In the genomic region with DNA sequence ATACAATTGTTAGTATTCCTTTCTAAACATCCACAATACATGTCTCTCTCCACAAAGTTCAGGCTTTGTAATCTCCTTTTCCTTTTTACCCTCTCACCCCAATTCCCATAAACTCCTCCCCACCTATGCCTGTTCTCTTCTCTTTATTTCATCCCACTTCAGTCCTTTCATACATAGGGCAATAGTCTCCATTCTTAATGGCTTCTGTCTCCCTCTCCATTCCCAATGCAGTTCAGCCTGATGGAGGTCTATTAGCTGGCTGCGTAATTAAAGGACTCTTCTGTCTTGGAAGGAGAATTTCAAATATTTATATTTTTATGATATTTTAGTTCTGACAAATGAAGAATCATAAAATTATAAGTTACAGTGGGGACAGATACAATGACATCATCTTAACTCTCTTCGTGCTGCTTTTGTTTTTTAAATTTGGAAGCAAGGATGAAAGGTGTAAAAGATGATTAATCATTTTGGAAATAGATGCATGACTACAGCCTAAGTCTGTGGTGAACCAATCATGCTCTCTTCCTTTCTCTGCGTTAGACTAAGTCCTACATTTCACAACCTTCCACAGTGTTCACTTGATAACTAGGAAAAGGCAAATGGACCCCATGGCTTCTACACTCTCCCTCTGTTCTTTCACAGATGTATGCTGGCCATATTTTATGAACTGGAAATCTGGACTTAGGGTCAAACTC, we compare ENCODE assay signal across 23 cellular contexts. TPM values are rescaled to one million over a fixed set of nuclear protein-coding genes. Genes with fewer than 3 reads are reported as not detected.
"Had no signal": no experiment of that assay in that cellular context is flagged by ENCODE, and none has a peak within 500 bp of the region (broad histone marks: within the 10 kb centered on the region; RNA-seq: fewer than 3 reads in every experiment).

No MANE protein-coding gene starts in this region.

- H3K9me3 ChIP-seq: testis had no signal

- H3K79me2 ChIP-seq: parathyroid adenoma had no signal

- H3K36me3 ChIP-seq: breast epithelium, gastroesophageal sphincter, transverse colon had no signal

- H3K4me3 ChIP-seq: breast epithelium, gastroesophageal sphincter, psoas muscle, testis, transverse colon had no signal

- ATAC-seq: activated CD8-positive, alpha-beta T cell treated with anti-CD3 and anti-CD28 coated beads for 36 hours; activated naive CD8-positive, alpha-beta T cell treated with anti-CD3 and anti-CD28 coated beads, Interleukin-2, amount 50 U/mL, for 24 hours; gastroesophageal sphincter; left cardiac atrium; naive thymus-derived CD8-positive, alpha-beta T cell; psoas muscle had no signal

- H2AFZ ChIP-seq: parathyroid adenoma had no signal

- H3K27ac ChIP-seq: breast epithelium, epithelial cell of prostate, gastroesophageal sphincter, parathyroid adenoma, psoas muscle, testis, transverse colon had no signal

- H3K9ac ChIP-seq: parathyroid adenoma had no signal

- H3K27me3 ChIP-seq: breast epithelium, gastroesophageal sphincter, testis had no signal

- DNase-seq: activated B cell treated with CpG ODN at 0.5 μM for 24 hours; activated CD4-positive, alpha-beta T cell treated with anti-CD3 and anti-CD28 coated beads, Interleukin-2, amount 50 U/mL, for 1 hour; activated CD8-positive, alpha-beta T cell treated with anti-CD3 and anti-CD28 coated beads for 36 hours; activated naive CD8-positive, alpha-beta T cell treated with anti-CD3 and anti-CD28 coated beads, Interleukin-2, amount 50 U/mL, for 24 hours; activated T-cell treated with anti-CD3 and anti-CD28 coated beads, Interleukin-2, amount 50 U/mL, for 48 hours; central memory CD4-positive, alpha-beta T cell; dermis blood vessel endothelial cell; effector CD4-positive, alpha-beta T cell; hippocampal formation; left cardiac atrium; naive thymus-derived CD8-positive, alpha-beta T cell; nucleus accumbens; psoas muscle; stimulated activated naive CD4-positive, alpha-beta T cell treated with Interleukin-2 at 50 U/mL for 16 hours; T-helper 2 cell; testis; transverse colon had no signal

- H3K4me1 ChIP-seq: breast epithelium, gastroesophageal sphincter, parathyroid adenoma, psoas muscle, testis, transverse colon had no signal

RNA-seq across cellular contexts. Expression of gene FAM20A, which starts 11.2 kb away (rescaled TPM):
- total RNA-seq: activated B cell treated with CpG ODN at 0.5 μM for 24 hours; activated CD8-positive, alpha-beta T cell treated with anti-CD3 and anti-CD28 coated beads for 36 hours; activated T-helper 2 cell treated with anti-CD3 and anti-CD28 coated beads, Interferon-gamma antibody, Interleukin-2, Interleukin-4, amounts not matched to agents 10 μg/mL and 5 μg/mL and 100 μg/mL, durations not matched to agents 14 hours and 24 hours and 36 hours; dermis blood vessel endothelial cell; naive thymus-derived CD8-positive, alpha-beta T cell had no signal
- polyA plus RNA-seq: keratinocyte had no signal
